ENCODE assay signal across 21 cellular contexts in genomic region chr3:191894406-191894805, GRCh38.
"Had no signal": no experiment of that assay in that cellular context is flagged by ENCODE, and none has a peak within 500 bp of the region (broad histone marks: within the 10 kb centered on the region; RNA-seq: fewer than 3 reads in every experiment).

No MANE protein-coding gene starts in this region.

- H3K4me1 Mint-ChIP-seq: activated B cell treated with CpG ODN at 0.5 μM for 24 hours; activated CD4-positive, alpha-beta memory T cell treated with anti-CD3 and anti-CD28 coated beads, Interleukin-2, amount 10 ng/mL, durations not matched to agents 7 days and 5 days; activated naive CD8-positive, alpha-beta T cell treated with anti-CD3 and anti-CD28 coated beads, Interleukin-2, amount 10 ng/mL, durations not matched to agents 7 days and 5 days; activated T-helper 17 cell treated with anti-CD3 and anti-CD28 coated beads, Interleukin-2, amount 50 U/mL, for 72 hours; stimulated activated naive CD8-positive, alpha-beta T cell treated with anti-CD3 and anti-CD28 coated beads, Interleukin-15, amount 100 ng/mL, for 72 hours had no signal

- H3K27me3 ChIP-seq: left lung, right atrium auricular region, testis had no signal

- H3K36me3 ChIP-seq: left lung, right atrium auricular region had no signal

- H3K36me3 Mint-ChIP-seq: activated naive CD8-positive, alpha-beta T cell treated with anti-CD3 and anti-CD28 coated beads, Interleukin-2, amount 10 ng/mL, durations not matched to agents 7 days and 5 days; type B pancreatic cell had no signal

- H3K4me3 Mint-ChIP-seq: activated B cell treated with CpG ODN at 0.5 μM for 24 hours; activated CD4-positive, alpha-beta memory T cell treated with anti-CD3 and anti-CD28 coated beads, Interleukin-2, amount 10 ng/mL, durations not matched to agents 7 days and 5 days; activated naive CD8-positive, alpha-beta T cell treated with anti-CD3 and anti-CD28 coated beads, Interleukin-2, amount 10 ng/mL, durations not matched to agents 7 days and 5 days; activated T-helper 17 cell treated with anti-CD3 and anti-CD28 coated beads, Interleukin-2, amount 50 U/mL, for 72 hours; nephron progenitor cell; stimulated activated naive CD8-positive, alpha-beta T cell treated with anti-CD3 and anti-CD28 coated beads, Interleukin-15, amount 100 ng/mL, for 72 hours; type B pancreatic cell had no signal

- DNase-seq: activated B cell treated with CpG ODN at 0.5 μM for 24 hours; activated CD4-positive, alpha-beta memory T cell treated with anti-CD3 and anti-CD28 coated beads, Interleukin-2, amount 10 ng/mL, durations not matched to agents 7 days and 5 days; activated CD4-positive, alpha-beta T cell treated with anti-CD3 and anti-CD28 coated beads for 48 hours; activated naive CD4-positive, alpha-beta T cell treated with Interleukin-2 at 50 U/mL for 16 hours; activated naive CD8-positive, alpha-beta T cell treated with anti-CD3 and anti-CD28 coated beads, Interleukin-2, amount 10 ng/mL, durations not matched to agents 7 days and 5 days; activated T-cell treated with anti-CD3 and anti-CD28 coated beads, Interleukin-2, amount 50 U/mL, for 1 hour; erythroblast; foreskin melanocyte; glutamatergic neuron; hippocampal formation; kidney; left lung; nephron progenitor cell; stimulated activated naive CD8-positive, alpha-beta T cell treated with anti-CD3 and anti-CD28 coated beads, Interleukin-15, amount 100 ng/mL, for 72 hours; testis had no signal

- H3K27ac ChIP-seq: coronary artery, left lung, right atrium auricular region, testis had no signal

- H3K4me1 ChIP-seq: left lung, right atrium auricular region, testis had no signal

- H3K9me3 ChIP-seq: left lung, right atrium auricular region, testis had no signal

- ATAC-seq: activated T-helper 17 cell treated with anti-CD3 and anti-CD28 coated beads, Interleukin-2, amount 50 U/mL, for 72 hours; left lung; stimulated activated naive CD8-positive, alpha-beta T cell treated with anti-CD3 and anti-CD28 coated beads, Interleukin-15, amount 100 ng/mL, for 72 hours had no signal

- H3K27ac Mint-ChIP-seq: activated B cell treated with CpG ODN at 0.5 μM for 24 hours; activated CD4-positive, alpha-beta memory T cell treated with anti-CD3 and anti-CD28 coated beads, Interleukin-2, amount 10 ng/mL, durations not matched to agents 7 days and 5 days; activated naive CD8-positive, alpha-beta T cell treated with anti-CD3 and anti-CD28 coated beads, Interleukin-2, amount 10 ng/mL, durations not matched to agents 7 days and 5 days; activated T-helper 17 cell treated with anti-CD3 and anti-CD28 coated beads, Interleukin-2, amount 50 U/mL, for 72 hours; nephron progenitor cell; progenitor cell of endocrine pancreas; stimulated activated naive CD8-positive, alpha-beta T cell treated with anti-CD3 and anti-CD28 coated beads, Interleukin-15, amount 100 ng/mL, for 72 hours; type B pancreatic cell had no signal

- H3K9me3 Mint-ChIP-seq: activated B cell treated with CpG ODN at 0.5 μM for 24 hours; activated CD4-positive, alpha-beta memory T cell treated with anti-CD3 and anti-CD28 coated beads, Interleukin-2, amount 10 ng/mL, durations not matched to agents 7 days and 5 days; nephron progenitor cell; stimulated activated naive CD8-positive, alpha-beta T cell treated with anti-CD3 and anti-CD28 coated beads, Interleukin-15, amount 100 ng/mL, for 72 hours; type B pancreatic cell had no signal

- H3K27me3 Mint-ChIP-seq: activated B cell treated with CpG ODN at 0.5 μM for 24 hours; activated CD4-positive, alpha-beta memory T cell treated with anti-CD3 and anti-CD28 coated beads, Interleukin-2, amount 10 ng/mL, durations not matched to agents 7 days and 5 days; activated naive CD8-positive, alpha-beta T cell treated with anti-CD3 and anti-CD28 coated beads, Interleukin-2, amount 10 ng/mL, durations not matched to agents 7 days and 5 days; activated T-helper 17 cell treated with anti-CD3 and anti-CD28 coated beads, Interleukin-2, amount 50 U/mL, for 72 hours; progenitor cell of endocrine pancreas; stimulated activated naive CD8-positive, alpha-beta T cell treated with anti-CD3 and anti-CD28 coated beads, Interleukin-15, amount 100 ng/mL, for 72 hours had no signal

- FAIRE-seq: endometrium, kidney had no signal

- H3K4me3 ChIP-seq: coronary artery, left lung, right atrium auricular region, testis had no signal
